Comparison of ENCODE assay signal across 35 cellular contexts in the genomic region with DNA sequence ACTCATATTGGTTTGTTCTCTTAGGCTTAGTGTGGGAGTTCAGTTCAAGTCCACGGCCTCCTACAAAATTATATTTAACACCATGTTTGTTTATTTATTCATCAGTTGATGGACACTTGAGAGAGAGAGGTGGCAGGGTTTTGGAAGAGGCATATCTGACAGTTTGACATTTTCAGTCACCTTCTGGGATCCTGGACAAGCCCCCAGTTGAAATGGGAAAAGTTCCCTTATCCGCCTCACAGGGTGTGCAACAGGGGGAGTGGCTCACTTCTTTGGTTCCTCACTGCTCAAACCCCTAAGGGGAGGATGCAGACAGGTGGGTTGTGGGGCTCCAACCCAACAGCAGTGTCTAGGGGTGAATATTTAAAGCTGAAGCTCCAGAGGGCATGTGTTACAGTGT. TPM values are rescaled to one million over a fixed set of nuclear protein-coding genes. Genes with fewer than 3 reads are reported as not detected.
"Had no signal": no experiment of that assay in that cellular context is flagged by ENCODE, and none has a peak within 500 bp of the region (broad histone marks: within the 10 kb centered on the region; RNA-seq: fewer than 3 reads in every experiment).

No MANE protein-coding gene starts in this region.

- H3K9me3 ChIP-seq: adrenal gland, colonic mucosa had no signal

- H3K4me1 ChIP-seq: adrenal gland, breast epithelium, colonic mucosa, esophagus squamous epithelium, gastroesophageal sphincter had no signal

- DNase-seq: activated CD4-positive, alpha-beta memory T cell treated with anti-CD3 and anti-CD28 coated beads for 36 hours; activated CD4-positive, alpha-beta T cell treated with anti-CD3 and anti-CD28 coated beads for 36 hours; activated CD4-positive, alpha-beta T cell treated with anti-CD3 and anti-CD28 coated beads, Interleukin-2, amount 10 ng/mL, durations not matched to agents 24 days and 14 days; activated CD4-positive, CD25-positive, alpha-beta regulatory T cell; activated CD4-positive, CD25-positive, alpha-beta regulatory T cell treated with anti-CD3 and anti-CD28 coated beads, Interleukin-2, amount 50 U/mL, for 72 hours; activated CD8-positive, alpha-beta memory T cell treated with anti-CD3 and anti-CD28 coated beads, Interleukin-2, amount 10 ng/mL, durations not matched to agents 7 days and 5 days; activated CD8-positive, alpha-beta memory T cell treated with anti-CD3 and anti-CD28 coated beads, Interleukin-2, amount 50 U/mL, for 4 hours; activated CD8-positive, alpha-beta T cell treated with anti-CD3 and anti-CD28 coated beads, Interleukin-2, amount 10 ng/mL, durations not matched to agents 7 days and 5 days; activated effector memory CD4-positive, alpha-beta T cell treated with Interleukin-2 at 50 U/mL for 16 hours; activated gamma-delta T cell treated with Interleukin-2 at 50 U/mL for 16 hours; activated naive CD4-positive, alpha-beta T cell treated with Interleukin-2 at 50 U/mL for 16 hours; activated naive CD8-positive, alpha-beta T cell treated with anti-CD3 and anti-CD28 coated beads for 36 hours; activated naive CD8-positive, alpha-beta T cell treated with anti-CD3 and anti-CD28 coated beads, Interleukin-2, amount 50 U/mL, for 24 hours; activated T-cell treated with anti-CD3 and anti-CD28 coated beads, Interleukin-2, amount 50 U/mL, for 1 hour; activated T-cell treated with anti-CD3 and anti-CD28 coated beads, Interleukin-2, amount 50 U/mL, for 72 hours; adrenal gland; amygdala; aorta; central memory CD4-positive, alpha-beta T cell; cerebellar nuclear complex; colonic mucosa; effector CD8-positive, alpha-beta T cell; esophagus squamous epithelium; foreskin melanocyte; T-helper 2 cell had no signal

- H3K4me3 ChIP-seq: adrenal gland, breast epithelium, cardiac muscle cell, colonic mucosa, esophagus squamous epithelium, gastroesophageal sphincter had no signal

- H3K36me3 Mint-ChIP-seq: brain had no signal

- H3K27me3 Mint-ChIP-seq: activated CD4-positive, alpha-beta memory T cell treated with anti-CD3 and anti-CD28 coated beads for 36 hours; activated CD4-positive, alpha-beta T cell treated with anti-CD3 and anti-CD28 coated beads for 36 hours; activated naive CD4-positive, alpha-beta T cell treated with anti-CD3 and anti-CD28 coated beads, Interleukin-2, amount 50 U/mL, for 24 hours; activated naive CD8-positive, alpha-beta T cell treated with anti-CD3 and anti-CD28 coated beads for 36 hours; activated naive CD8-positive, alpha-beta T cell treated with anti-CD3 and anti-CD28 coated beads, Interleukin-2, amount 50 U/mL, for 24 hours had no signal

- FAIRE-seq: endometrium, endothelial cell of umbilical vein had no signal

- H3K4me3 Mint-ChIP-seq: activated CD4-positive, alpha-beta memory T cell treated with anti-CD3 and anti-CD28 coated beads for 36 hours; activated CD4-positive, alpha-beta T cell treated with anti-CD3 and anti-CD28 coated beads for 36 hours; activated CD4-positive, alpha-beta T cell treated with anti-CD3 and anti-CD28 coated beads, Interleukin-2, amount 10 ng/mL, durations not matched to agents 24 days and 14 days; activated CD8-positive, alpha-beta memory T cell treated with anti-CD3 and anti-CD28 coated beads, Interleukin-2, amount 10 ng/mL, durations not matched to agents 7 days and 5 days; activated CD8-positive, alpha-beta T cell treated with anti-CD3 and anti-CD28 coated beads, Interleukin-2, amount 10 ng/mL, durations not matched to agents 7 days and 5 days; activated naive CD4-positive, alpha-beta T cell treated with anti-CD3 and anti-CD28 coated beads, Interleukin-2, amount 50 U/mL, for 24 hours; activated naive CD8-positive, alpha-beta T cell treated with anti-CD3 and anti-CD28 coated beads for 36 hours; activated naive CD8-positive, alpha-beta T cell treated with anti-CD3 and anti-CD28 coated beads, Interleukin-2, amount 50 U/mL, for 24 hours; activated T-cell treated with anti-CD3 and anti-CD28 coated beads, Interleukin-2, amount 50 U/mL, for 72 hours; brain had no signal

- ATAC-seq: activated CD4-positive, alpha-beta T cell treated with anti-CD3 and anti-CD28 coated beads for 36 hours; activated CD8-positive, alpha-beta memory T cell treated with anti-CD3 and anti-CD28 coated beads, Interleukin-2, amount 10 ng/mL, durations not matched to agents 7 days and 5 days; activated CD8-positive, alpha-beta T cell treated with anti-CD3 and anti-CD28 coated beads, Interleukin-2, amount 10 ng/mL, durations not matched to agents 7 days and 5 days; activated naive CD8-positive, alpha-beta T cell treated with anti-CD3 and anti-CD28 coated beads, Interleukin-2, amount 50 U/mL, for 24 hours; activated T-cell treated with anti-CD3 and anti-CD28 coated beads, Interleukin-2, amount 50 U/mL, for 72 hours; gastroesophageal sphincter had no signal

- H3K36me3 ChIP-seq: adrenal gland, breast epithelium, cardiac muscle cell, colonic mucosa, esophagus squamous epithelium, gastroesophageal sphincter had no signal

- H3K27ac ChIP-seq: adrenal gland, breast epithelium, cardiac muscle cell, colonic mucosa, epithelial cell of prostate, esophagus squamous epithelium, gastroesophageal sphincter had no signal

- H3K4me1 Mint-ChIP-seq: activated CD4-positive, alpha-beta T cell treated with anti-CD3 and anti-CD28 coated beads for 36 hours; activated CD4-positive, alpha-beta T cell treated with anti-CD3 and anti-CD28 coated beads, Interleukin-2, amount 10 ng/mL, durations not matched to agents 24 days and 14 days; activated CD8-positive, alpha-beta memory T cell treated with anti-CD3 and anti-CD28 coated beads, Interleukin-2, amount 10 ng/mL, durations not matched to agents 7 days and 5 days; activated naive CD4-positive, alpha-beta T cell treated with anti-CD3 and anti-CD28 coated beads, Interleukin-2, amount 50 U/mL, for 24 hours; activated naive CD8-positive, alpha-beta T cell treated with anti-CD3 and anti-CD28 coated beads for 36 hours; activated naive CD8-positive, alpha-beta T cell treated with anti-CD3 and anti-CD28 coated beads, Interleukin-2, amount 50 U/mL, for 24 hours; brain had no signal

- H3K27me3 ChIP-seq: adrenal gland, breast epithelium, cardiac muscle cell, colonic mucosa, esophagus squamous epithelium, gastroesophageal sphincter had no signal

- H3K27ac Mint-ChIP-seq: activated CD4-positive, alpha-beta memory T cell treated with anti-CD3 and anti-CD28 coated beads for 36 hours; activated CD4-positive, alpha-beta T cell treated with anti-CD3 and anti-CD28 coated beads for 36 hours; activated CD4-positive, alpha-beta T cell treated with anti-CD3 and anti-CD28 coated beads, Interleukin-2, amount 10 ng/mL, durations not matched to agents 24 days and 14 days; activated CD8-positive, alpha-beta memory T cell treated with anti-CD3 and anti-CD28 coated beads, Interleukin-2, amount 10 ng/mL, durations not matched to agents 7 days and 5 days; activated CD8-positive, alpha-beta T cell treated with anti-CD3 and anti-CD28 coated beads, Interleukin-2, amount 10 ng/mL, durations not matched to agents 7 days and 5 days; activated naive CD4-positive, alpha-beta T cell treated with anti-CD3 and anti-CD28 coated beads, Interleukin-2, amount 50 U/mL, for 24 hours; activated naive CD8-positive, alpha-beta T cell treated with anti-CD3 and anti-CD28 coated beads for 36 hours; activated naive CD8-positive, alpha-beta T cell treated with anti-CD3 and anti-CD28 coated beads, Interleukin-2, amount 50 U/mL, for 24 hours; activated T-cell treated with anti-CD3 and anti-CD28 coated beads, Interleukin-2, amount 50 U/mL, for 72 hours; brain had no signal

RNA-seq across cellular contexts. Expression of a gene that starts 52.3 kb away (rescaled TPM):
- total RNA-seq: activated CD4-positive, alpha-beta memory T cell treated with anti-CD3 and anti-CD28 coated beads for 36 hours; activated CD4-positive, alpha-beta T cell treated with anti-CD3 and anti-CD28 coated beads for 36 hours; activated CD4-positive, alpha-beta T cell treated with anti-CD3 and anti-CD28 coated beads, Interleukin-2, amount 10 ng/mL, durations not matched to agents 24 days and 14 days; activated CD8-positive, alpha-beta memory T cell treated with anti-CD3 and anti-CD28 coated beads for 36 hours; activated CD8-positive, alpha-beta memory T cell treated with anti-CD3 and anti-CD28 coated beads, Interleukin-2, amount 10 ng/mL, durations not matched to agents 7 days and 5 days; activated CD8-positive, alpha-beta T cell treated with anti-CD3 and anti-CD28 coated beads, Interleukin-2, amount 10 ng/mL, durations not matched to agents 7 days and 5 days; activated naive CD8-positive, alpha-beta T cell treated with anti-CD3 and anti-CD28 coated beads for 36 hours; activated T-cell treated with anti-CD3 and anti-CD28 coated beads, Interleukin-2, amount 50 U/mL, for 72 hours; breast epithelium; colonic mucosa; T-helper 1 cell treated with Interleukin-12 subunit alpha and Interleukin-12 subunit beta and Interleukin-4 antibody, amounts not matched to agents 30 ng/mL and 1 ng/mL, for 36 hours had no signal
- polyA plus RNA-seq: aorta, cardiac muscle cell had no signal
